Comparison of ENCODE assay signal across 1 cellular context in genomic region chr17:82205720-82206508, GRCh38.
TF ChIP-seq lines count a peak whose summit lies in the region.

No MANE protein-coding gene starts in this region.

TF ChIP-seq in HepG2, 621 proteins besides CTCF, POLR2A, EP300 and RAD21 (continued from another document and continues in another):
- TF ChIP-seq ZNF513 (CRISPR knock-in tag; conservative IDR thresholded peaks at IDR 0.05): no peak
- TF ChIP-seq SIX4 (CRISPR knock-in tag; IDR thresholded peaks at IDR 0.05): no peak; the same call in 1 of the 2 replicates
- no peak for TF ChIP-seq RERE (CRISPR knock-in tag; IDR thresholded peaks at IDR 0.05; ENCODE audit: low read depth)
- TF ChIP-seq ZZZ3 (CRISPR knock-in tag; IDR thresholded peaks at IDR 0.05; ENCODE audit: borderline replicate concordance): no peak
- no peak for TF ChIP-seq ZNF280B (CRISPR knock-in tag; IDR thresholded peaks at IDR 0.05; ENCODE audit: borderline replicate concordance)
- TF ChIP-seq ZNF232 (CRISPR knock-in tag; IDR thresholded peaks at IDR 0.05; ENCODE audit: borderline replicate concordance): no peak
- TF ChIP-seq ZGPAT (CRISPR knock-in tag; IDR thresholded peaks at IDR 0.05): peak; percentile 86
- TF ChIP-seq PRPF4 (IDR thresholded peaks at IDR 0.05; ENCODE audit: low read depth, low read length, poor library complexity, severe bottlenecking): no peak
- no peak for TF ChIP-seq SATB2 (CRISPR knock-in tag; IDR thresholded peaks at IDR 0.05)
- TF ChIP-seq ZNF281 (CRISPR knock-in tag; IDR thresholded peaks at IDR 0.05; ENCODE audit: borderline replicate concordance): no peak
- no peak; the same call in 1 of the 2 replicates for TF ChIP-seq GMEB2 (CRISPR knock-in tag; IDR thresholded peaks at IDR 0.05; ENCODE audit: low read depth)
- no peak for TF ChIP-seq ZSCAN31 (CRISPR knock-in tag; IDR thresholded peaks at IDR 0.05; ENCODE audit: low read depth)
- peak; percentile 80 for TF ChIP-seq MAFF (IDR thresholded peaks at IDR 0.05; ENCODE audit: low read depth, low read length)
- TF ChIP-seq ZNF333 (CRISPR knock-in tag; IDR thresholded peaks at IDR 0.05; ENCODE audit: borderline replicate concordance): no peak
- no peak for TF ChIP-seq SNAI1 (CRISPR knock-in tag; IDR thresholded peaks at IDR 0.05; ENCODE audit: borderline replicate concordance)
- TF ChIP-seq BRF2 (CRISPR knock-in tag; IDR thresholded peaks at IDR 0.05): no peak
- TF ChIP-seq MAX (IDR thresholded peaks at IDR 0.05): peak; percentile 72; the same call in 1 of the 2 replicates
- peak; percentile 68 for TF ChIP-seq ARNT2 (CRISPR knock-in tag; IDR thresholded peaks at IDR 0.05; ENCODE audit: low read depth)
- TF ChIP-seq ZFP90 (CRISPR knock-in tag; IDR thresholded peaks at IDR 0.05; ENCODE audit: borderline replicate concordance): no peak
- no peak for TF ChIP-seq ZBTB44 (CRISPR knock-in tag; IDR thresholded peaks at IDR 0.05)
- TF ChIP-seq SKIL (CRISPR knock-in tag; IDR thresholded peaks at IDR 0.05; ENCODE audit: borderline replicate concordance): no peak
- TF ChIP-seq ZNF639 (CRISPR knock-in tag; conservative IDR thresholded peaks at IDR 0.05): no peak
- TF ChIP-seq ZNF124 (CRISPR knock-in tag; IDR thresholded peaks at IDR 0.05): no peak
- 0 out of 2 replicates have a peak, but pooled peaks have one; percentile 62 for TF ChIP-seq FOXO4 (CRISPR knock-in tag; conservative IDR thresholded peaks at IDR 0.05)
- no peak for TF ChIP-seq ZFAT (CRISPR knock-in tag; conservative IDR thresholded peaks at IDR 0.05)
